Comparison of ENCODE assay signal across 17 cellular contexts in the genomic region with DNA sequence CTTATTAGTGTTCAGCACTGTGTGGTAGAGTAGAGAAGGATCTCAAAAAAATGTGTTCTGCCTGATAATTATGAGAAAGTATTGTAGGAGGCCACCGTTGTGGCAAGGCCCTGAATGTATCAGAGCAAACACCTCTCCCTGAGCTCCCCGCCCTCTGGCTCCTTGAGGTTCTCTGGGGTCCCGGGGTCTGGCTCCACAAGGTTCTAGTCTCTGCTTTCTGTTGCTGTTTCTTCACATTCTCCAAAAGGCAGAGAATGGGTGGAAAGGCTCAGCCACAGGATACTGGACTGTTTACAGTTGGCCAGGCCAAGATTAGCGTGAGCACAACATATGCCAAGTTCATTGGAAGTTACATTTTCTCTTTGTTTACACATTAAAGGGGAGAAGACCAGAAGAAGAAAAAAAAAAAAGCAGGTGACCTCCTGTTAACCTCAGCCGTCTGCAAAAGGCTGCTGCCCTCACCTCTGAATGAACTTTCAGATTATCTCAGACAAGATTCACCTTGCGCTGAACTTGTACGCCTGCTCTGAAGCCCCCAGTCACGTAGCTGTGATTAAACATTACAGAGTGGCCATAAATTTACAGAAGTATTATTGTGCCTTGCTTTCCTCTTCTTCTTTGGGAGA. TPM values are rescaled to one million over a fixed set of nuclear protein-coding genes. Genes with fewer than 3 reads are reported as not detected.
DNase-seq lines count a peak whose midpoint lies in the region; ATAC-seq and TF ChIP-seq lines count a peak whose summit lies in the region.
"Had no signal": no experiment of that assay in that cellular context is flagged by ENCODE, and none has a peak within 500 bp of the region (broad histone marks: within the 10 kb centered on the region; RNA-seq: fewer than 3 reads in every experiment).

No MANE protein-coding gene starts in this region.

- CTCF ChIA-PET in Calu3 (lab: Charles Lee): interaction anchor here (0.7 to 1.2 kb wide), 2 partner anchors 108 to 122 kb away, joined by 3 to 4 read pairs; no protein-coding TSS in a partner anchor
- CTCF ChIA-PET in OCI-LY7 (lab: Charles Lee; ENCODE audit: unreplicated experiment): no interaction called here

- intact Hi-C loops in Calu3 (cut with micrococcal nuclease; ENCODE audit: unreplicated experiment) (no loop called here), Right ventricle myocardium superior (cut with DNase I) (no loop called here), OCI-LY7 (cut with micrococcal nuclease; ENCODE audit: unreplicated experiment) (no loop called here)

- H3K27me3 Mint-ChIP-seq in Calu3 (ENCODE audit: unreplicated experiment): no peaks in the 10 kb centered on the region

- H2AFZ ChIP-seq in OCI-LY7 (ENCODE audit: low read length): no peak overlapping the region

- H3K9me2 ChIP-seq in OCI-LY7 (ENCODE audit: insufficient read depth, low read length): no peaks in the 10 kb centered on the region

- H3K79me2 ChIP-seq in OCI-LY7 (ENCODE audit: insufficient read depth, low read depth, low read length): no peaks in the 10 kb centered on the region

- H3K4me1 Mint-ChIP-seq in Calu3 (ENCODE audit: low read depth, unreplicated experiment): peaks cover 38% of the 10 kb centered on the region

- H3K4me3 ChIP-seq in muscle layer of duodenum (ENCODE audit: low read depth in 1 of 2, low read length in 2 of 2): no peak overlapping the region
- no peak overlapping the region for H3K4me3 ChIP-seq in OCI-LY7 (ENCODE audit: low read depth, low read length, poor library complexity, severe bottlenecking)
- H3K4me3 ChIP-seq: HAP-1, spleen had no signal

- H3K27me3 ChIP-seq in muscle layer of duodenum (ENCODE audit: low read depth, low read length): no peaks in the 10 kb centered on the region
- H3K27me3 ChIP-seq: neutrophil, spleen had no signal

- TF ChIP-seq CTCF in Calu3 (IDR thresholded peaks at IDR 0.05; ENCODE audit: unreplicated experiment) (no peak), OCI-LY7 (conservative IDR thresholded peaks at IDR 0.05; ENCODE audit: low read length) (no peak)

- H3K27ac ChIP-seq in muscle layer of duodenum (ENCODE audit: low read length) (peak overlapping the region; percentile 47), OCI-LY7 (ENCODE audit: low read depth, low read length, poor library complexity, severe bottlenecking) (no peak overlapping the region)
- H3K27ac ChIP-seq: neutrophil had no signal

- H3K9me3 ChIP-seq in muscle layer of duodenum (ENCODE audit: control insufficient read depth in 1 of 2, low read length in 2 of 2) (no peaks in the 10 kb centered on the region), OCI-LY7 (ENCODE audit: low read length) (no peaks in the 10 kb centered on the region)
- H3K9me3 ChIP-seq: Caco-2, HAP-1, neutrophil, spleen had no signal

- BruUV-seq in Calu3 (replicated peaks; lab: Mats Ljungman, UMichigan): no TSS peak
- BruUV-seq in OCI-LY7 (replicated peaks; lab: Mats Ljungman, UMichigan): no TSS peak

- H3K4me1 ChIP-seq in muscle layer of duodenum (ENCODE audit: control insufficient read depth in 1 of 2, insufficient read depth in 2 of 2, low read length in 2 of 2) (peaks cover 12 to 19% of the 10 kb centered on the region in 2 donors), OCI-LY7 (ENCODE audit: insufficient read depth, low read length, poor library complexity, severe bottlenecking) (no peaks in the 10 kb centered on the region)
- H3K4me1 ChIP-seq: Caco-2, HAP-1 had no signal

- peak overlapping the region; percentile 57 for H3K27ac Mint-ChIP-seq in Calu3 (ENCODE audit: unreplicated experiment)
- H3K27ac Mint-ChIP-seq: activated naive CD4-positive, alpha-beta T cell treated with anti-CD3 and anti-CD28 coated beads for 36 hours had no signal

- no peaks in the 10 kb centered on the region for H3K36me3 ChIP-seq in muscle layer of duodenum (ENCODE audit: control insufficient read depth in 1 of 2, insufficient read depth in 2 of 2, low read length in 2 of 2)
- H3K36me3 ChIP-seq in OCI-LY7 (ENCODE audit: insufficient read depth, low read length): no peaks in the 10 kb centered on the region
- H3K36me3 ChIP-seq: HAP-1, neutrophil, spleen had no signal

- DNase-seq in Calu3 (no peak), SK-N-DZ (ENCODE audit: low spot score) (peak; percentile 46), Right ventricle myocardium superior (no peak), middle frontal gyrus (ENCODE audit: extremely low spot score, low spot score) (no peak), COLO829 (ENCODE audit: low spot score) (no peak), OCI-LY7 (ENCODE audit: low spot score) (no peak)
- no peak for DNase-seq in stimulated activated CD4-positive, alpha-beta T cell treated with anti-CD3 and anti-CD28 coated beads, Interleukin-2, amount 100 ng/mL, for 48 hours
- DNase-seq: activated naive CD4-positive, alpha-beta T cell treated with anti-CD3 and anti-CD28 coated beads for 36 hours; Caco-2; GF-D8; Kasumi-1; NCI-H1694 treated with DMSO at 0.1 percent for 48 hours; NCI-H748 treated with DMSO at 0.1 percent for 48 hours; spleen had no signal

- no peaks in the 10 kb centered on the region for H4K20me1 ChIP-seq in OCI-LY7 (ENCODE audit: insufficient read depth, low read length)

- H3K4me2 ChIP-seq in OCI-LY7 (ENCODE audit: low read length): no peak overlapping the region

- peak; percentile 67 for ATAC-seq in Right ventricle myocardium superior (ENCODE audit: poor library complexity)

- H3K9me3 Mint-ChIP-seq in Calu3 (ENCODE audit: low read depth, unreplicated experiment): no peaks in the 10 kb centered on the region
- H3K9me3 Mint-ChIP-seq: activated naive CD4-positive, alpha-beta T cell treated with anti-CD3 and anti-CD28 coated beads for 36 hours had no signal

- H3K4me3 Mint-ChIP-seq in Calu3 (ENCODE audit: low read depth, unreplicated experiment): peak overlapping the region; percentile 29
- H3K4me3 Mint-ChIP-seq: activated naive CD4-positive, alpha-beta T cell treated with anti-CD3 and anti-CD28 coated beads for 36 hours had no signal

- no peaks in the 10 kb centered on the region for H3K36me3 Mint-ChIP-seq in Calu3 (ENCODE audit: insufficient read depth, unreplicated experiment)

- POLR2A ChIA-PET in OCI-LY7 (lab: Charles Lee): no interaction called here

RNA-seq across cellular contexts. Expression of a gene that starts 56.6 kb away (rescaled TPM):
- total RNA-seq in Calu3 (2022) (3.0 and 5.1 TPM in 2 replicates), Right ventricle myocardium superior (4.4 TPM), OCI-LY7 (2022) (not detected in 2 replicates)
- 0.13 TPM in 1 of 2 replicates, not detected in the other for polyA plus RNA-seq in SK-N-DZ (2014; cell fraction: cytosol; rRNA removed)
- polyA plus RNA-seq in SK-N-DZ (2014; cell fraction: nucleus; rRNA removed): 0.34 and 0.73 TPM in 2 replicates
- total RNA-seq in OCI-LY7 (2014; rRNA removed; shearing (Covaris generic)): not detected in 2 replicates
- total RNA-seq: activated naive CD4-positive, alpha-beta T cell treated with anti-CD3 and anti-CD28 coated beads for 36 hours had no signal
